Comparison of ENCODE assay signal across 14 cellular contexts in genomic region chr6:12383448-12383847, GRCh38.
DNase-seq lines count a peak whose midpoint lies in the region; ATAC-seq and TF ChIP-seq lines count a peak whose summit lies in the region.
"Had no signal": no experiment of that assay in that cellular context is flagged by ENCODE, and none has a peak within 500 bp of the region (broad histone marks: within the 10 kb centered on the region; RNA-seq: fewer than 3 reads in every experiment).

No MANE protein-coding gene starts in this region.

- DNase-seq in MM.1S (peak; percentile 65), NCI-H187 treated with DMSO at 0.1 percent for 48 hours (lab: John Stamatoyannopoulos, UW) (no peak), inferior parietal cortex (ENCODE audit: extremely low spot score) (no peak), T-helper 1 cell (no peak), NCI-H510A treated with DMSO at 0.1 percent for 48 hours (lab: John Stamatoyannopoulos, UW) (no peak)
- DNase-seq: activated CD4-positive, alpha-beta T cell treated with anti-CD3 and anti-CD28 coated beads, Interleukin-2, amount 50 U/mL, for 4 hours; activated gamma-delta T cell; NCI-H2029 treated with DMSO at 0.1 percent for 48 hours; stimulated activated CD4-positive, alpha-beta T cell treated with anti-CD3 and anti-CD28 coated beads, Interleukin-15, amount 100 ng/mL, for 24 hours had no signal

- ATAC-seq in GM18511 (IDR thresholded peaks at IDR 0.05; ENCODE audit: unreplicated experiment) = peak; percentile 96
- ATAC-seq in GM19468 (IDR thresholded peaks at IDR 0.05; ENCODE audit: extremely low read depth, unreplicated experiment) = peak; percentile 59
- peak; percentile 69 for ATAC-seq in HG02885 (IDR thresholded peaks at IDR 0.05; ENCODE audit: poor library complexity, unreplicated experiment)
- ATAC-seq: K562 had no signal

- no peak for TF ChIP-seq CTCF in MM.1S (IDR thresholded peaks at IDR 0.05; ENCODE audit: low read length)

- H3F3A ChIP-seq in MM.1S (ENCODE audit: insufficient read depth, low read length) = peaks cover 12% of the 10 kb centered on the region

- H3K9me2 ChIP-seq in MM.1S (replicated peaks; ENCODE audit: insufficient read depth, low read length) = no peaks in the 10 kb centered on the region

- H3K27me3 ChIP-seq in MM.1S (replicated peaks; ENCODE audit: insufficient read depth, low read length) = no peaks in the 10 kb centered on the region
- H3K27me3 ChIP-seq: neutrophil had no signal

- H3K4me3 ChIP-seq in MM.1S (ENCODE audit: low read length) = peak overlapping the region; percentile 32
- H3K4me3 ChIP-seq: K562 had no signal

- peak overlapping the region; percentile 91 for H3K4me2 ChIP-seq in MM.1S (ENCODE audit: low read depth, low read length)

- H2AFZ ChIP-seq in MM.1S (ENCODE audit: low read length) = peak overlapping the region; percentile 42; the same call in 1 of the 2 replicates

- H3K4me1 ChIP-seq in MM.1S (ENCODE audit: low read length) = peaks cover 21% of the 10 kb centered on the region

- H3K9me3 ChIP-seq in MM.1S (replicated peaks; ENCODE audit: insufficient read depth, low read length) = no peaks in the 10 kb centered on the region
- H3K9me3 ChIP-seq: neutrophil had no signal

- peak overlapping the region; percentile 50; the same call in 1 of the 2 replicates for H3K27ac ChIP-seq in MM.1S (ENCODE audit: low read length)
- H3K27ac ChIP-seq: neutrophil had no signal

- no peaks in the 10 kb centered on the region for H3K79me2 ChIP-seq in MM.1S (ENCODE audit: low read length)

- H3K36me3 ChIP-seq in MM.1S (replicated peaks; ENCODE audit: insufficient read depth, low read length) = no peaks in the 10 kb centered on the region
- H3K36me3 ChIP-seq: neutrophil had no signal

- peak overlapping the region; percentile 32; the same call in 1 of the 2 replicates for H3K9ac ChIP-seq in MM.1S (ENCODE audit: low read length)

- no peaks in the 10 kb centered on the region for H4K20me1 ChIP-seq in MM.1S (ENCODE audit: insufficient read depth, low read length)
